In genomic region chr1:48227165-48228013, GRCh38 we compare ENCODE assay signal across 12 cellular contexts. TPM values are rescaled to one million over a fixed set of nuclear protein-coding genes. Genes with fewer than 3 reads are reported as not detected.
A peak's percentile ranks its signal among the peaks of the same experiment; 100 is the strongest.
DNase-seq lines count a peak whose midpoint lies in the region; ATAC-seq, FAIRE-seq and TF ChIP-seq lines count a peak whose summit lies in the region.
"Had no signal": no experiment of that assay in that cellular context is flagged by ENCODE, and none has a peak within 500 bp of the region (broad histone marks: within the 10 kb centered on the region; RNA-seq: fewer than 3 reads in every experiment).

No MANE protein-coding gene starts in this region.

- H3K36me3 Mint-ChIP-seq in activated naive CD8-positive, alpha-beta T cell treated with anti-CD3 and anti-CD28 coated beads, Interleukin-2, amount 10 ng/mL, durations not matched to agents 7 days and 5 days, result no peaks in the 10 kb centered on the region
- H3K36me3 Mint-ChIP-seq: brain had no signal

- no peak for TF ChIP-seq CTCF in HL-60 (IDR thresholded peaks at IDR 0.05; ENCODE audit: insufficient read depth, low read length)
- TF ChIP-seq CTCF in kidney (IDR thresholded peaks at IDR 0.05; ENCODE audit: borderline replicate concordance, extremely low read depth, insufficient read depth), result no peak
- TF ChIP-seq CTCF in esophagus muscularis mucosa (IDR thresholded peaks at IDR 0.05), result no peak

- no peak for TF ChIP-seq EP300 in esophagus muscularis mucosa (IDR thresholded peaks at IDR 0.05)

- H3K4me3 Mint-ChIP-seq in activated naive CD8-positive, alpha-beta T cell treated with anti-CD3 and anti-CD28 coated beads, Interleukin-2, amount 10 ng/mL, durations not matched to agents 7 days and 5 days, result no peak overlapping the region
- H3K4me3 Mint-ChIP-seq: brain had no signal

- peaks cover 12 to 15% of the 10 kb centered on the region in 2 donors for H3K4me1 ChIP-seq in kidney (ENCODE audit: control insufficient read depth in 1 of 2, insufficient read depth in 1 of 2, low read depth in 1 of 2, low read length in 2 of 2)
- peaks cover 0 to 11% (median 7%) of the 10 kb centered on the region in 4 donors for H3K4me1 ChIP-seq in esophagus muscularis mucosa

- no peaks in the 10 kb centered on the region for H3K27me3 ChIP-seq in HL-60 (ENCODE audit: insufficient read depth, poor library complexity, severe bottlenecking)
- H3K27me3 ChIP-seq in esophagus muscularis mucosa, result peaks cover 0 to 10% (median 0%) of the 10 kb centered on the region in 4 donors

- ATAC-seq in activated naive CD8-positive, alpha-beta T cell treated with anti-CD3 and anti-CD28 coated beads, Interleukin-2, amount 10 ng/mL, durations not matched to agents 7 days and 5 days (ENCODE audit: low read depth), result peak; percentile 88

- DNase-seq in stimulated activated CD4-positive, alpha-beta T cell treated with anti-CD3 and anti-CD28 coated beads, Interleukin-15, amount 100 ng/mL, for 24 hours, result peak; percentile 21
- DNase-seq in stimulated activated CD4-positive, alpha-beta T cell treated with anti-CD3 and anti-CD28 coated beads, Interleukin-1b, Interleukin-23, amount 100 ng/mL, for 48 hours, result no peak
- DNase-seq in HL-60 (ENCODE audit: low read depth in 1 of 2, low spot score in 1 of 2) (peak; percentile 17 to 51), kidney (no peak), iPS-NIHi7 (ENCODE audit: extremely low spot score) (no peak), DMS 273 (lab: John Stamatoyannopoulos, UW; ENCODE audit: unreplicated experiment) (no peak), esophagus muscularis mucosa (ENCODE audit: extremely low spot score) (no peak)
- peak; percentile 40 for DNase-seq in activated naive CD8-positive, alpha-beta T cell treated with anti-CD3 and anti-CD28 coated beads, Interleukin-2, amount 10 ng/mL, durations not matched to agents 7 days and 5 days
- DNase-seq: COR-L47 had no signal

- H3K27me3 Mint-ChIP-seq in activated naive CD8-positive, alpha-beta T cell treated with anti-CD3 and anti-CD28 coated beads, Interleukin-2, amount 10 ng/mL, durations not matched to agents 7 days and 5 days, result peaks cover under 1% of the 10 kb centered on the region

- no peak for FAIRE-seq in kidney (lab: Jason Lieb, UNC)
- FAIRE-seq: TTC549 had no signal

- H3K27ac Mint-ChIP-seq in activated naive CD8-positive, alpha-beta T cell treated with anti-CD3 and anti-CD28 coated beads, Interleukin-2, amount 10 ng/mL, durations not matched to agents 7 days and 5 days, result no peak overlapping the region
- H3K27ac Mint-ChIP-seq: brain had no signal

- no peak overlapping the region for H3K27ac ChIP-seq in HL-60 (replicated peaks)
- H3K27ac ChIP-seq in kidney (ENCODE audit: low read depth in 2 of 2, low read length in 2 of 2), result no peak overlapping the region
- no peak overlapping the region for H3K27ac ChIP-seq in esophagus muscularis mucosa (replicated peaks in 1 of 4)

- no peaks in the 10 kb centered on the region for H3K9me3 Mint-ChIP-seq in activated naive CD8-positive, alpha-beta T cell treated with anti-CD3 and anti-CD28 coated beads, Interleukin-2, amount 10 ng/mL, durations not matched to agents 7 days and 5 days
- H3K9me3 Mint-ChIP-seq: brain had no signal

- TF ChIP-seq POLR2A in esophagus muscularis mucosa (IDR thresholded peaks at IDR 0.05; ENCODE audit: low read depth), result no peak

- H3K9ac ChIP-seq in kidney (ENCODE audit: low read length in 2 of 2), result no peak overlapping the region

- POLR2A ChIA-PET in activated naive CD8-positive, alpha-beta T cell treated with anti-CD3 and anti-CD28 coated beads, Interleukin-2, amount 10 ng/mL, durations not matched to agents 7 days and 5 days (lab: Charles Lee), result no interaction called here

- H3K4me3 ChIP-seq in HL-60 (replicated peaks; ENCODE audit: insufficient read depth, low read length) (no peak overlapping the region), kidney (ENCODE audit: low read length in 2 of 2) (peak overlapping the region in 1 of 2 donors; percentile 3), esophagus muscularis mucosa (no peak overlapping the region)

- H3K4me1 Mint-ChIP-seq in activated naive CD8-positive, alpha-beta T cell treated with anti-CD3 and anti-CD28 coated beads, Interleukin-2, amount 10 ng/mL, durations not matched to agents 7 days and 5 days, result peaks cover 6% of the 10 kb centered on the region
- H3K4me1 Mint-ChIP-seq: brain had no signal

- 80% methylated on average over 10 of the region's 10 CpGs for WGBS in esophagus muscularis mucosa

- intact Hi-C loops in kidney (cut with DNase I) (no loop called here), esophagus muscularis mucosa (cut with DNase I) (no loop called here)

- H3K36me3 ChIP-seq in kidney (ENCODE audit: control insufficient read depth in 1 of 2, insufficient read depth in 2 of 2, low read length in 2 of 2) (no peaks in the 10 kb centered on the region), esophagus muscularis mucosa (no peaks in the 10 kb centered on the region)

- no peaks in the 10 kb centered on the region for H3K9me3 ChIP-seq in kidney (ENCODE audit: control insufficient read depth in 1 of 2, low read length in 2 of 2)
- H3K9me3 ChIP-seq in esophagus muscularis mucosa, result no peaks in the 10 kb centered on the region

RNA-seq across cellular contexts. Expression of gene SLC5A9, which starts 4.9 kb away (rescaled TPM):
- total RNA-seq in activated naive CD8-positive, alpha-beta T cell treated with anti-CD3 and anti-CD28 coated beads, Interleukin-2, amount 10 ng/mL, durations not matched to agents 7 days and 5 days, result not detected
- 2.3 TPM for total RNA-seq in kidney
- 4.4 TPM for polyA plus RNA-seq in kidney (ENCODE audit: insufficient read depth, low read depth, low replicate concordance)
- total RNA-seq in esophagus muscularis mucosa, result 1 to 10 TPM in 1 of 4 donors, under 1 TPM in 1, not detected in 2; 0.42 to 1.3 TPM
- total RNA-seq: fibroblast of villous mesenchyme had no signal

Comparison
In these comparisons a context has a peak if more than half of its experiments do, and no peak if none do; other contexts are left out.
1. DNase-seq: peak in stimulated activated CD4-positive, alpha-beta T cell treated with anti-CD3 and anti-CD28 coated beads, Interleukin-15, amount 100 ng/mL, for 24 hours (single experiment), HL-60 (2 of 2) and activated naive CD8-positive, alpha-beta T cell treated with anti-CD3 and anti-CD28 coated beads, Interleukin-2, amount 10 ng/mL, durations not matched to agents 7 days and 5 days (single experiment); none in stimulated activated CD4-positive, alpha-beta T cell treated with anti-CD3 and anti-CD28 coated beads, Interleukin-1b, Interleukin-23, amount 100 ng/mL, for 48 hours (single experiment), kidney (single experiment), iPS-NIHi7 (single experiment), DMS 273 (single experiment) and esophagus muscularis mucosa (single experiment).